ENCODE assay signal across 9 cellular contexts in genomic region chr1:171817511-171818265, GRCh38. TPM values are rescaled to one million over a fixed set of nuclear protein-coding genes. Genes with fewer than 3 reads are reported as not detected.
DNase-seq lines count a peak whose midpoint lies in the region; ATAC-seq and TF ChIP-seq lines count a peak whose summit lies in the region.
"Had no signal": no experiment of that assay in that cellular context is flagged by ENCODE, and none has a peak within 500 bp of the region (broad histone marks: within the 10 kb centered on the region; RNA-seq: fewer than 3 reads in every experiment).

No MANE protein-coding gene starts in this region.

- H3K27ac Mint-ChIP-seq in activated T-helper 2 cell treated with anti-CD3 and anti-CD28 coated beads, Interferon-gamma antibody, Interleukin-2, Interleukin-4, amounts not matched to agents 10 μg/mL and 5 μg/mL and 100 μg/mL, durations not matched to agents 14 hours and 24 hours and 36 hours = peak overlapping the region; percentile 80
- H3K27ac Mint-ChIP-seq in T-helper 17 cell = no peak overlapping the region
- H3K27ac Mint-ChIP-seq: dendritic cell treated with granulocyte-macrophage colony-stimulating factor and Interleukin-4, amounts not matched to agents 40 ng/mL and 50 ng/mL, for 4 days had no signal

- intact Hi-C loops in activated T-helper 2 cell treated with anti-CD3 and anti-CD28 coated beads, Interferon-gamma antibody, Interleukin-2, Interleukin-4, amounts not matched to agents 10 μg/mL and 5 μg/mL and 100 μg/mL, durations not matched to agents 14 hours and 24 hours and 36 hours (cut with micrococcal nuclease) = loop anchor here (1.0 kb wide), 1 partner anchor 36 kb away; the partner anchor contains the start of gene METTL13

- H3K4me3 ChIP-seq in NB4 (ENCODE audit: low read depth, low read length) = no peak overlapping the region

- TF ChIP-seq POLR2A in NB4 (IDR thresholded peaks at IDR 0.05; ENCODE audit: extremely low read depth, insufficient read length) = no peak

- H3K4me1 Mint-ChIP-seq in activated T-helper 2 cell treated with anti-CD3 and anti-CD28 coated beads, Interferon-gamma antibody, Interleukin-2, Interleukin-4, amounts not matched to agents 10 μg/mL and 5 μg/mL and 100 μg/mL, durations not matched to agents 14 hours and 24 hours and 36 hours (ENCODE audit: low read depth) = peaks cover 18% of the 10 kb centered on the region
- peaks cover 3% of the 10 kb centered on the region for H3K4me1 Mint-ChIP-seq in T-helper 17 cell

- H3K9me3 Mint-ChIP-seq in activated T-helper 2 cell treated with anti-CD3 and anti-CD28 coated beads, Interferon-gamma antibody, Interleukin-2, Interleukin-4, amounts not matched to agents 10 μg/mL and 5 μg/mL and 100 μg/mL, durations not matched to agents 14 hours and 24 hours and 36 hours = no peaks in the 10 kb centered on the region
- H3K9me3 Mint-ChIP-seq: dendritic cell treated with granulocyte-macrophage colony-stimulating factor and Interleukin-4, amounts not matched to agents 40 ng/mL and 50 ng/mL, for 4 days had no signal

- no peaks in the 10 kb centered on the region for H3K9me3 ChIP-seq in T-helper 17 cell (ENCODE audit: control insufficient read depth, low read length, poor library complexity, severe bottlenecking)

- no peaks in the 10 kb centered on the region for H3K27me3 Mint-ChIP-seq in activated T-helper 2 cell treated with anti-CD3 and anti-CD28 coated beads, Interferon-gamma antibody, Interleukin-2, Interleukin-4, amounts not matched to agents 10 μg/mL and 5 μg/mL and 100 μg/mL, durations not matched to agents 14 hours and 24 hours and 36 hours (ENCODE audit: low read depth)
- H3K27me3 Mint-ChIP-seq in T-helper 17 cell = no peaks in the 10 kb centered on the region
- H3K27me3 Mint-ChIP-seq: dendritic cell treated with granulocyte-macrophage colony-stimulating factor and Interleukin-4, amounts not matched to agents 40 ng/mL and 50 ng/mL, for 4 days had no signal

- no peaks in the 10 kb centered on the region for H3K36me3 Mint-ChIP-seq in activated T-helper 2 cell treated with anti-CD3 and anti-CD28 coated beads, Interferon-gamma antibody, Interleukin-2, Interleukin-4, amounts not matched to agents 10 μg/mL and 5 μg/mL and 100 μg/mL, durations not matched to agents 14 hours and 24 hours and 36 hours (ENCODE audit: low read depth)
- peaks cover 2% of the 10 kb centered on the region for H3K36me3 Mint-ChIP-seq in T-helper 17 cell (ENCODE audit: low read depth)

- H3K4me3 Mint-ChIP-seq in activated T-helper 2 cell treated with anti-CD3 and anti-CD28 coated beads, Interferon-gamma antibody, Interleukin-2, Interleukin-4, amounts not matched to agents 10 μg/mL and 5 μg/mL and 100 μg/mL, durations not matched to agents 14 hours and 24 hours and 36 hours (ENCODE audit: low read depth) = no peak overlapping the region
- no peak overlapping the region for H3K4me3 Mint-ChIP-seq in T-helper 17 cell
- H3K4me3 Mint-ChIP-seq: dendritic cell treated with granulocyte-macrophage colony-stimulating factor and Interleukin-4, amounts not matched to agents 40 ng/mL and 50 ng/mL, for 4 days had no signal

- peak; percentile 65 for ATAC-seq in GM21529 (IDR thresholded peaks at IDR 0.05; ENCODE audit: unreplicated experiment)
- no peak for ATAC-seq in T-helper 17 cell
- ATAC-seq in HG02973 (IDR thresholded peaks at IDR 0.05; ENCODE audit: unreplicated experiment) = no peak

- TF ChIP-seq CTCF in NB4 (IDR thresholded peaks at IDR 0.05; ENCODE audit: low read depth, low read length) = no peak

- DNase-seq in CD1c-positive myeloid dendritic cell (ENCODE audit: extremely low spot score) = peak; percentile 50
- DNase-seq in NB4 (ENCODE audit: low read depth) = peak; percentile 28
- peak; percentile 20 for DNase-seq in activated T-helper 2 cell treated with anti-CD3 and anti-CD28 coated beads, Interferon-gamma antibody, Interleukin-2, Interleukin-4, amounts not matched to agents 10 μg/mL and 5 μg/mL and 100 μg/mL, durations not matched to agents 14 hours and 24 hours and 36 hours (ENCODE audit: low spot score)
- DNase-seq in iris pigment epithelial cell (ENCODE audit: low read depth) = peak; percentile 84
- no peak for DNase-seq in T-helper 17 cell
- no peak for DNase-seq in DMS79 (lab: John Stamatoyannopoulos, UW)

RNA-seq across cellular contexts. Expression of gene DNM3, which starts 23.6 kb away (rescaled TPM):
- total RNA-seq in activated T-helper 2 cell treated with anti-CD3 and anti-CD28 coated beads, Interferon-gamma antibody, Interleukin-2, Interleukin-4, amounts not matched to agents 10 μg/mL and 5 μg/mL and 100 μg/mL, durations not matched to agents 14 hours and 24 hours and 36 hours = 0.37 and 0.41 TPM in 2 replicates
- total RNA-seq in T-helper 17 cell = 10 to 100 TPM in 1 of 2 donors, 1 to 10 TPM in 1; 3.2 to 22.5 TPM

RNA-seq across cellular contexts. Expression of gene METTL13, which starts 36.2 kb away (rescaled TPM):
- total RNA-seq in activated T-helper 2 cell treated with anti-CD3 and anti-CD28 coated beads, Interferon-gamma antibody, Interleukin-2, Interleukin-4, amounts not matched to agents 10 μg/mL and 5 μg/mL and 100 μg/mL, durations not matched to agents 14 hours and 24 hours and 36 hours = 50.0 and 53.6 TPM in 2 replicates
- 10 to 100 TPM; 13.0 to 13.4 TPM for total RNA-seq in T-helper 17 cell

Comparison
In these comparisons a context has a peak if more than half of its experiments do, and no peak if none do; other contexts are left out.
1. DNase-seq: peak in CD1c-positive myeloid dendritic cell (single experiment), NB4 (single experiment), activated T-helper 2 cell treated with anti-CD3 and anti-CD28 coated beads, Interferon-gamma antibody, Interleukin-2, Interleukin-4, amounts not matched to agents 10 μg/mL and 5 μg/mL and 100 μg/mL, durations not matched to agents 14 hours and 24 hours and 36 hours (single experiment) and iris pigment epithelial cell (single experiment); none in T-helper 17 cell (0 of 3) and DMS79 (single experiment).